In the genomic region with DNA sequence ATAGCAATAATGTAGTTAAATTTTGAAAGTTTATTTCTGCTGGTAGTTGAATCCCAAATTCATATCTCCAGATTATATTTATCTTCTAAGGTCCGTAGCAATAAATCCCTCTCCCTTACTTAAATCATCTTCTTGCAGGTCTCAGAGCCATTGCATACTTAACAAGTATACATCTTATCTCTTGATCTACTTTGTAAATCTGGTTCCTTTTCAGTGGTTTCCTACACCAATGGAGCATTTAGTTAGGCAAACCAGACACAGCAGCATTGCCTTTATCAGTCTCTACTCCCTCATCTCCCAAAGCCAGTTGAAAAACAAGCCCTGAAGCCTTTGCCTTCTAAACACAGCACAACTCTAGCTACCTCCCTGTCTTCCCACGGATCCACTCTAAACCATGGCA, we compare ENCODE assay signal across 25 cellular contexts.
"Had no signal": no experiment of that assay in that cellular context is flagged by ENCODE, and none has a peak within 500 bp of the region (broad histone marks: within the 10 kb centered on the region; RNA-seq: fewer than 3 reads in every experiment).

No MANE protein-coding gene starts in this region.

- H3K4me1 Mint-ChIP-seq: naive B cell had no signal

- ATAC-seq: esophagus mucosa; gastrocnemius medialis; left lobe of liver; mucosa of descending colon; natural killer cell treated with Interleukin-12 subunit alpha and Interleukin-12 subunit beta and Interleukin-15 and Interleukin-18, amount 100 ng/mL, for 72 hours; psoas muscle; right cardiac atrium; stimulated activated memory B cell treated with anti-CD40 and anti-IgM and Interleukin-4, amounts not matched to agents 10 μg/mL and 1 μg/mL and 100 μg/mL, for 72 hours had no signal

- H3K36me3 ChIP-seq: gastrocnemius medialis, sigmoid colon, transverse colon, vagina had no signal

- H3K27ac ChIP-seq: epithelial cell of prostate, gastrocnemius medialis, psoas muscle, sigmoid colon, transverse colon, vagina had no signal

- H3K27me3 Mint-ChIP-seq: dendritic cell treated with granulocyte-macrophage colony-stimulating factor and Interleukin-4, amounts not matched to agents 40 ng/mL and 50 ng/mL, for 4 days; naive B cell; natural killer cell treated with Interleukin-12 subunit alpha and Interleukin-12 subunit beta and Interleukin-15 and Interleukin-18, amount 100 ng/mL, for 72 hours; stimulated activated memory B cell treated with anti-CD40 and anti-IgM and Interleukin-4, amounts not matched to agents 10 μg/mL and 1 μg/mL and 100 μg/mL, for 72 hours; stimulated activated naive CD8-positive, alpha-beta T cell treated with anti-CD3 and anti-CD28 coated beads, Interleukin-15, Interleukin-2, amounts not matched to agents 100 ng/mL and 50 ng/mL, for 24 hours had no signal

- H3K36me3 Mint-ChIP-seq: memory B cell; naive B cell; stimulated activated memory B cell treated with anti-CD40 and anti-IgM and Interleukin-4, amounts not matched to agents 10 μg/mL and 1 μg/mL and 100 μg/mL, for 72 hours had no signal

- H3K27me3 ChIP-seq: gastrocnemius medialis, sigmoid colon, transverse colon, vagina had no signal

- H3K4me3 ChIP-seq: gastrocnemius medialis, lung, mucosa of descending colon, psoas muscle, sigmoid colon, transverse colon, vagina had no signal

- H3K4me3 Mint-ChIP-seq: dendritic cell treated with granulocyte-macrophage colony-stimulating factor and Interleukin-4, amounts not matched to agents 40 ng/mL and 50 ng/mL, for 4 days; endodermal cell; memory B cell; naive B cell; natural killer cell treated with Interleukin-12 subunit alpha and Interleukin-12 subunit beta and Interleukin-15 and Interleukin-18, amount 100 ng/mL, for 72 hours; stimulated activated memory B cell treated with anti-CD40 and anti-IgM and Interleukin-4, amounts not matched to agents 10 μg/mL and 1 μg/mL and 100 μg/mL, for 72 hours; stimulated activated naive CD8-positive, alpha-beta T cell treated with anti-CD3 and anti-CD28 coated beads, Interleukin-15, Interleukin-2, amounts not matched to agents 100 ng/mL and 50 ng/mL, for 24 hours had no signal

- H3K9me3 ChIP-seq: gastrocnemius medialis, vagina had no signal

- H3K4me1 ChIP-seq: gastrocnemius medialis, psoas muscle, sigmoid colon, transverse colon, vagina had no signal

- H3K27ac Mint-ChIP-seq: dendritic cell treated with granulocyte-macrophage colony-stimulating factor and Interleukin-4, amounts not matched to agents 40 ng/mL and 50 ng/mL, for 4 days; endodermal cell; memory B cell; naive B cell; natural killer cell treated with Interleukin-12 subunit alpha and Interleukin-12 subunit beta and Interleukin-15 and Interleukin-18, amount 100 ng/mL, for 72 hours; stimulated activated memory B cell treated with anti-CD40 and anti-IgM and Interleukin-4, amounts not matched to agents 10 μg/mL and 1 μg/mL and 100 μg/mL, for 72 hours; stimulated activated naive CD8-positive, alpha-beta T cell treated with anti-CD3 and anti-CD28 coated beads, Interleukin-15, Interleukin-2, amounts not matched to agents 100 ng/mL and 50 ng/mL, for 24 hours had no signal

- DNase-seq: effector CD8-positive, alpha-beta T cell; endodermal cell; foreskin fibroblast; gastrocnemius medialis; head of caudate nucleus; kidney; mucosa of descending colon; naive B cell; nucleus accumbens; posterior cingulate gyrus; psoas muscle; right cardiac atrium; sigmoid colon; stimulated activated CD4-positive, alpha-beta T cell treated with anti-CD3 and anti-CD28 coated beads, Interleukin-4, amount 100 ng/mL, for 4 hours; transverse colon had no signal

- H3K9me3 Mint-ChIP-seq: stimulated activated memory B cell treated with anti-CD40 and anti-IgM and Interleukin-4, amounts not matched to agents 10 μg/mL and 1 μg/mL and 100 μg/mL, for 72 hours had no signal
